Comparison of ENCODE assay signal across 8 cellular contexts in genomic region chr3:49906004-49906860, GRCh38. TPM values are rescaled to one million over a fixed set of nuclear protein-coding genes. Genes with fewer than 3 reads are reported as not detected.
A peak's percentile ranks its signal among the peaks of the same experiment; 100 is the strongest.
DNase-seq lines count a peak whose midpoint lies in the region; ATAC-seq and TF ChIP-seq lines count a peak whose summit lies in the region.

No MANE protein-coding gene starts in this region.

- no peak overlapping the region for H3K27ac Mint-ChIP-seq in progenitor cell of endocrine pancreas

- peaks cover 2% of the 10 kb centered on the region for H3K4me1 Mint-ChIP-seq in progenitor cell of endocrine pancreas (ENCODE audit: low read depth)

- no peak overlapping the region for H3K27ac ChIP-seq in 22Rv1

- no peak for ATAC-seq in GM18520 (IDR thresholded peaks at IDR 0.05; ENCODE audit: unreplicated experiment)
- no peak for ATAC-seq in GM18502 (IDR thresholded peaks at IDR 0.05; ENCODE audit: poor library complexity, unreplicated experiment)

- H3K4me3 Mint-ChIP-seq in progenitor cell of endocrine pancreas (ENCODE audit: low read depth) = no peak overlapping the region

- peak; percentile 22; the same call in 1 of the 2 replicates for TF ChIP-seq CTCF in 22Rv1 (IDR thresholded peaks at IDR 0.05)
- peak; percentile 79 for TF ChIP-seq CTCF in GM12874 (IDR thresholded peaks at IDR 0.05; ENCODE audit: insufficient read depth, low read depth, low read length)
- TF ChIP-seq CTCF in progenitor cell of endocrine pancreas (IDR thresholded peaks at IDR 0.05; ENCODE audit: unreplicated experiment) = peak; percentile 58

- peaks cover 22% of the 10 kb centered on the region for H3K27me3 Mint-ChIP-seq in progenitor cell of endocrine pancreas

- H3K9me3 Mint-ChIP-seq in progenitor cell of endocrine pancreas (ENCODE audit: low read depth) = no peaks in the 10 kb centered on the region

- peaks cover 6% of the 10 kb centered on the region for H3K36me3 Mint-ChIP-seq in progenitor cell of endocrine pancreas (ENCODE audit: insufficient read depth)

- DNase-seq in RKO (ENCODE audit: low spot score) (peak; percentile 63), germinal center (ENCODE audit: low spot score) (peak; percentile 67), progenitor cell of endocrine pancreas (ENCODE audit: low spot score, unreplicated experiment) (no peak)
- peak; percentile 59 for DNase-seq in activated naive CD4-positive, alpha-beta T cell treated with anti-CD3 and anti-CD28 coated beads, Interleukin-2, amount 50 U/mL, for 16 hours

RNA-seq across cellular contexts. Expression of gene MST1R, which starts 2.6 kb away (rescaled TPM):
- total RNA-seq in progenitor cell of endocrine pancreas = 4.4 and 6.5 TPM in 2 replicates

RNA-seq across cellular contexts. Expression of gene MON1A, which starts 23.4 kb away (rescaled TPM):
- total RNA-seq in progenitor cell of endocrine pancreas = 6.4 and 8.8 TPM in 2 replicates

RNA-seq across cellular contexts. Expression of gene RBM6, which starts 33.7 kb away (rescaled TPM):
- total RNA-seq in progenitor cell of endocrine pancreas = 144 and 151 TPM in 2 replicates

RNA-seq across cellular contexts. Expression of gene CAMKV, which starts 36.5 kb away (rescaled TPM):
- 1.6 and 2.1 TPM in 2 replicates for total RNA-seq in progenitor cell of endocrine pancreas

RNA-seq across cellular contexts. Expression of gene TRAIP, which starts 49.9 kb away (rescaled TPM):
- total RNA-seq in progenitor cell of endocrine pancreas = 16.2 and 20.6 TPM in 2 replicates

Comparison
In these comparisons a context has a peak if more than half of its experiments do, and no peak if none do; other contexts are left out.
1. CTCF ChIP-seq: peak in every context shown above with its lines; median percentile 79 in GM12874; 58 in progenitor cell of endocrine pancreas; 22 in 22Rv1.